Comparison of ENCODE assay signal across 8 cellular contexts in the genomic region with DNA sequence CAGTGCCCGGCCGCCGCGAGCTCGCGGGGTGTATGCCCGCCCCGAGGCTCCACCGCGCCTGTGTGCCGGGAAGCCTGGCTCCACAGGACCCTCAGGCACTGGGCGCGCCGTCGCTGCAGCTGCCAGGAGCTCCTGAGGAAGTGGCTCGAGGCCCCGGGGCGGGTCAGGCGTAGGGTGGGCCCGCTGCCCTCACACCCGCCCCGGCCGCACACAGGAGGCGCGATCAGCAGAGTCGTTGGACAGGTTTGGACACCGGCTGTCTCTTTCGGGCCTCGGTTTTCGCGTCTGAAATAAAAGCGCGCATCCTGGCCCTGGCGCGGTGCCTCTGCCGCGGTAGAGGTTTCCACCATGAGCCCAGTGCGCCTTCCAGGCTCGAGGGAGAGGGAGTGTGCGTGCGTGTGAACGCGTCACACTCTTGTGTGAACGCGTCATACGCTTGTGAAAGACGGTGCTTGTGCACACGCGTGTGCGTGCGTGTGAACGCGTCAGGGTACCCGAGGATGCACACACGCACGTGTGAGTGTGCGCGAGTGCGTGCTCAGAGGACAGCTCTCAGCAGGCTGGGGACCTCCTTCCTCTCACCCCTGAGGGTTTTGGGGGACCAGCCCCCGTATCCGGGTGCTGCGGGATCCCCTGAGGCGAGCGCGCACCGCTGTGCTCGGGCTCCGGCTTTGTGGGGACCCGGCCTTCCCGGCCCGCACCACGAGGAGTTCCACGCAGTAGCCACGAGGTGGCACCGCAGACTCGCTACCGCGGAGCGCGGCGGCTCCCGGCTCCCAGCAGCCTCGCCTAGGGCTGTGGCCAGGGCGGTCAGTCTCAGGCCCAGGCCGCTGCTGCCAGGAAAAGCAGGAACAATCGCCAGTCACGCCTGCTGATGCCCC.
DNase-seq lines count a peak whose midpoint lies in the region; ATAC-seq and TF ChIP-seq lines count a peak whose summit lies in the region.

No MANE protein-coding gene starts in this region.

- H3K9ac ChIP-seq in GM23248, result no peak overlapping the region

- in situ Hi-C loops in GM23248 (cut with MboI), result no loop called here

- no peaks in the 10 kb centered on the region for H3K36me3 Mint-ChIP-seq in activated CD8-positive, alpha-beta T cell treated with anti-CD3 and anti-CD28 coated beads, Interleukin-2, amount 10 ng/mL, durations not matched to agents 7 days and 5 days (ENCODE audit: low read depth)

- H3K9me3 ChIP-seq in GM23248 (ENCODE audit: low read depth) (no peaks in the 10 kb centered on the region), mesodermal cell (ENCODE audit: control insufficient read depth, low read length) (no peaks in the 10 kb centered on the region)

- H3K27me3 Mint-ChIP-seq in activated CD8-positive, alpha-beta T cell treated with anti-CD3 and anti-CD28 coated beads, Interleukin-2, amount 10 ng/mL, durations not matched to agents 7 days and 5 days (ENCODE audit: low read depth), result peaks cover 35% of the 10 kb centered on the region

- 3 to 5% methylated on average over 73 to 82 of the region's 87 CpGs for WGBS in GM23248 (ENCODE audit: low coverage in 1 of 2, low lambda C conversion rate in 2 of 2, missing lambda C conversion rate in 2 of 2), 2 experiments
- WGBS in mesodermal cell (ENCODE audit: insufficient coverage in 2 of 2), 2 experiments, result 39 to 47% methylated on average over 79 to 80 of the region's 87 CpGs

- no peaks in the 10 kb centered on the region for H4K20me1 ChIP-seq in GM23248 (ENCODE audit: insufficient read depth)

- peak; percentile 59 for TF ChIP-seq CTCF in epithelial cell of esophagus (IDR thresholded peaks at IDR 0.05; ENCODE audit: insufficient read depth, low read depth, low read length, missing control alignments)

- H3K27ac Mint-ChIP-seq in activated CD8-positive, alpha-beta T cell treated with anti-CD3 and anti-CD28 coated beads, Interleukin-2, amount 10 ng/mL, durations not matched to agents 7 days and 5 days, result no peak overlapping the region

- H3K4me1 ChIP-seq in GM23248 (ENCODE audit: insufficient read depth), result no peaks in the 10 kb centered on the region
- H3K4me1 ChIP-seq in mesodermal cell (ENCODE audit: control insufficient read depth, insufficient read depth, low read length, poor library complexity, severe bottlenecking), result no peaks in the 10 kb centered on the region

- CTCF ChIA-PET in activated CD8-positive, alpha-beta T cell treated with anti-CD3 and anti-CD28 coated beads, Interleukin-2, amount 10 ng/mL, durations not matched to agents 7 days and 5 days (lab: Charles Lee), result interaction anchor here (0.6 kb wide), 1 partner anchor 339 kb away, joined by 3 read pairs; no protein-coding TSS in a partner anchor

- no peak overlapping the region for H3K4me3 Mint-ChIP-seq in activated CD8-positive, alpha-beta T cell treated with anti-CD3 and anti-CD28 coated beads, Interleukin-2, amount 10 ng/mL, durations not matched to agents 7 days and 5 days

- no peaks in the 10 kb centered on the region for H3K9me3 Mint-ChIP-seq in activated CD8-positive, alpha-beta T cell treated with anti-CD3 and anti-CD28 coated beads, Interleukin-2, amount 10 ng/mL, durations not matched to agents 7 days and 5 days (ENCODE audit: insufficient read depth)

- no peak overlapping the region for H3K27ac ChIP-seq in GM23248
- H3K27ac ChIP-seq in mesodermal cell (ENCODE audit: low read depth, low read length, severe bottlenecking), result no peak overlapping the region

- POLR2A ChIA-PET in activated CD8-positive, alpha-beta T cell treated with anti-CD3 and anti-CD28 coated beads, Interleukin-2, amount 10 ng/mL, durations not matched to agents 7 days and 5 days (lab: Charles Lee), result no interaction called here

- ATAC-seq in activated CD8-positive, alpha-beta T cell treated with anti-CD3 and anti-CD28 coated beads, Interleukin-2, amount 10 ng/mL, durations not matched to agents 7 days and 5 days, result peak; percentile 75
- ATAC-seq in HG02981 (IDR thresholded peaks at IDR 0.05; ENCODE audit: unreplicated experiment), result no peak

- no peaks in the 10 kb centered on the region for H3K79me2 ChIP-seq in GM23248 (ENCODE audit: insufficient read depth)

- peak overlapping the region; percentile 47; the same call in 1 of the 2 replicates for H3K4me3 ChIP-seq in GM23248
- H3K4me3 ChIP-seq in epithelial cell of esophagus (ENCODE audit: low read length), result peak overlapping the region; percentile 28
- H3K4me3 ChIP-seq in mesodermal cell (ENCODE audit: extremely low read depth, insufficient read depth, low read length, poor library complexity, severe bottlenecking), result peak overlapping the region; percentile 11

- H3K9me2 ChIP-seq in GM23248 (ENCODE audit: insufficient read depth), result no peaks in the 10 kb centered on the region

- H3K4me1 Mint-ChIP-seq in activated CD8-positive, alpha-beta T cell treated with anti-CD3 and anti-CD28 coated beads, Interleukin-2, amount 10 ng/mL, durations not matched to agents 7 days and 5 days (ENCODE audit: low read depth), result peaks cover 5% of the 10 kb centered on the region

- peaks cover 32% of the 10 kb centered on the region for H3K27me3 ChIP-seq in GM23248 (replicated peaks; ENCODE audit: insufficient read depth)

- H3F3A ChIP-seq in GM23248 (ENCODE audit: insufficient read depth), result no peaks in the 10 kb centered on the region

- H3K36me3 ChIP-seq in GM23248 (ENCODE audit: low read depth), result no peaks in the 10 kb centered on the region
- no peaks in the 10 kb centered on the region for H3K36me3 ChIP-seq in mesodermal cell (ENCODE audit: control insufficient read depth, insufficient read depth, low read length)

- H3K4me2 ChIP-seq in GM23248 (ENCODE audit: unreplicated experiment), result peak overlapping the region; percentile 54

- peak overlapping the region; percentile 71 for H2AFZ ChIP-seq in GM23248

- DNase-seq in DMS114 treated with DMSO at 0.1 percent for 48 hours (lab: John Stamatoyannopoulos, UW; ENCODE audit: unreplicated experiment), result peak; percentile 59
- DNase-seq in GM23248, result peak; percentile 88
- peak; percentile 71 for DNase-seq in NCI-H2196 (lab: John Stamatoyannopoulos, UW; ENCODE audit: unreplicated experiment)
- DNase-seq in activated CD8-positive, alpha-beta T cell treated with anti-CD3 and anti-CD28 coated beads, Interleukin-2, amount 10 ng/mL, durations not matched to agents 7 days and 5 days, result peak; percentile 60
- DNase-seq in epithelial cell of esophagus (ENCODE audit: low read depth), result peak; percentile 64
- DNase-seq in stimulated activated CD8-positive, alpha-beta memory T cell treated with anti-CD3 and anti-CD28 coated beads, Interleukin-7, amount 100 ng/mL, for 24 hours (ENCODE audit: low read depth), result peak; percentile 12

Comparison
In these comparisons a context has a peak if more than half of its experiments do, and no peak if none do; other contexts are left out.
1. DNase-seq: peak in every context shown above with its lines; median percentile 88 in GM23248; 71 in NCI-H2196; 64 in epithelial cell of esophagus; 60 in activated CD8-positive, alpha-beta T cell treated with anti-CD3 and anti-CD28 coated beads, Interleukin-2, amount 10 ng/mL, durations not matched to agents 7 days and 5 days; 59 in DMS114 treated with DMSO at 0.1 percent for 48 hours; 12 in stimulated activated CD8-positive, alpha-beta memory T cell treated with anti-CD3 and anti-CD28 coated beads, Interleukin-7, amount 100 ng/mL, for 24 hours.